In the genomic region with DNA sequence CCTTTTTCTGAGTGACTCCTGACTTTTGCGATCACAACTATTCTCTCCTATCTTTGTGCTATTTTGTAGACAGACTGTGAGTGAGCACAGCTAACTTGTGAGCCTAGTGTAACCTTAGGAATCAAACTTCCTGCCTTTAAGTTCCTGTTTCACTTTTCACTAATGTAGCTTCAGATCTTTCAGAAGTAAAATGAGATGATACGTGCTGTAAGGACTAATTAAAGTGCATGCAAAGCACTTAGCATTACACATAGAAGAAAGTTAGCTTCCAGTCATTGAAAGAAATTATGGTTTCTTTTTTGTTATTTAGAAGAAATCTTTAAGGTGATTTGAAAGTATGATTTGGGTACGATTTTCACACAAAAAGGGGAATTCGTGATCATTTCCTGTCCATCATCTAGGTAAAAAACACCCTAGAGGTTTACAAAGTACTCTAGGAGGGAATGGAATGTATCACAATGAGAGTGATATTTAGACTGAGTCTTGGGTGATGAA, we compare ENCODE assay signal across 9 cellular contexts.
DNase-seq lines count a peak whose midpoint lies in the region; ATAC-seq and TF ChIP-seq lines count a peak whose summit lies in the region.
"Had no signal": no experiment of that assay in that cellular context is flagged by ENCODE, and none has a peak within 500 bp of the region (broad histone marks: within the 10 kb centered on the region; RNA-seq: fewer than 3 reads in every experiment).

No MANE protein-coding gene starts in this region.

- H3K9me3 ChIP-seq in esophagus muscularis mucosa = no peaks in the 10 kb centered on the region

- POLR2A ChIA-PET in GM10248 (lab: Yijun Ruan, JAX) = interaction anchor here (0.6 to 1.0 kb wide), 2 partner anchors 48 to 122 kb away, joined by 3 to 4 read pairs; partner anchors contain the start of gene ST8SIA4

- H3K4me3 ChIP-seq in esophagus muscularis mucosa = no peak overlapping the region
- H3K4me3 ChIP-seq: cardiac muscle cell had no signal

- H3K27ac ChIP-seq in cingulate gyrus (ENCODE audit: low read depth, low read length) (peak overlapping the region; percentile 58), esophagus muscularis mucosa (replicated peaks in 1 of 4) (no peak overlapping the region)
- H3K27ac ChIP-seq: cardiac muscle cell had no signal

- 70% methylated on average over 4 of the region's 4 CpGs for whole genome bisulfite sequencing in esophagus muscularis mucosa

- intact Hi-C loops in esophagus muscularis mucosa (cut with DNase I) = no loop called here

- no peak for TF ChIP-seq CTCF in GM10248 (IDR thresholded peaks at IDR 0.05; ENCODE audit: control extremely low read depth, extremely low read depth, low read depth, missing control alignments)
- no peak for TF ChIP-seq CTCF in esophagus muscularis mucosa (IDR thresholded peaks at IDR 0.05)

- ATAC-seq in GM21360 (IDR thresholded peaks at IDR 0.05; ENCODE audit: unreplicated experiment) (peak; percentile 77), HG03521 (IDR thresholded peaks at IDR 0.05; ENCODE audit: unreplicated experiment) (peak; percentile 68)

- TF ChIP-seq POLR2A in esophagus muscularis mucosa (IDR thresholded peaks at IDR 0.05; ENCODE audit: low read depth) = no peak

- TF ChIP-seq EP300 in esophagus muscularis mucosa (IDR thresholded peaks at IDR 0.05) = no peak

- no peaks in the 10 kb centered on the region for H3K36me3 ChIP-seq in esophagus muscularis mucosa
- H3K36me3 ChIP-seq: cardiac muscle cell had no signal

- CTCF ChIA-PET in GM10248 (lab: Yijun Ruan, JAX) = interaction anchor here (0.9 to 2.2 kb wide), 6 partner anchors 8 to 157 kb away, joined by 3 to 8 read pairs (median 4); no protein-coding TSS in a partner anchor

- no peaks in the 10 kb centered on the region for H3K4me1 ChIP-seq in esophagus muscularis mucosa

- H3K27me3 ChIP-seq in esophagus muscularis mucosa = no peaks in the 10 kb centered on the region
- H3K27me3 ChIP-seq: cardiac muscle cell had no signal

- DNase-seq in GM10248 (ENCODE audit: extremely low spot score) (peak; percentile 33), NCI-H82 treated with DMSO at 0.1 percent for 48 hours (lab: John Stamatoyannopoulos, UW; ENCODE audit: unreplicated experiment) (no peak), esophagus muscularis mucosa (ENCODE audit: extremely low spot score) (no peak)
- DNase-seq in stimulated activated CD4-positive, alpha-beta T cell treated with anti-CD3 and anti-CD28 coated beads, Interleukin-4, amount 100 ng/mL, for 24 hours = no peak
- DNase-seq in activated CD4-positive, alpha-beta T cell treated with anti-CD3 and anti-CD28 coated beads for 48 hours = no peak
